19 cellular contexts compared by ENCODE assay signal in genomic region chr3:185831195-185831594, GRCh38. TPM values are rescaled to one million over a fixed set of nuclear protein-coding genes. Genes with fewer than 3 reads are reported as not detected.
DNase-seq lines count a peak whose midpoint lies in the region; TF ChIP-seq lines count a peak whose summit lies in the region.
"Had no signal": no experiment of that assay in that cellular context is flagged by ENCODE, and none has a peak within 500 bp of the region (broad histone marks: within the 10 kb centered on the region; RNA-seq: fewer than 3 reads in every experiment).

No MANE protein-coding gene starts in this region.

- DNase-seq in Caki2 (ENCODE audit: low read depth) (peak; percentile 75), HT-29 (ENCODE audit: low spot score) (peak; percentile 15), foreskin melanocyte (peak; percentile 97), renal cortical epithelial cell (ENCODE audit: low read depth) (peak; percentile 57), T-helper 1 cell (no peak), D341Med (ENCODE audit: low spot score) (no peak), GM13976 (ENCODE audit: low spot score) (no peak)
- DNase-seq: AML-193; C1 segment of cervical spinal cord; CD8-positive, alpha-beta T cell; DMS 273 treated with DMSO at 0.1 percent for 48 hours; GDM1; Kasumi-1; NCI-H187; NCI-H2227 treated with DMSO at 0.1 percent for 48 hours; NCI-H510A; NCI-H748 treated with DMSO at 0.1 percent for 48 hours; NK-92 treated with Interleukin-12 subunit alpha and Interleukin-12 subunit beta, amount 100 ng/mL, for 24 hours; SJCRH30 had no signal

- no peak for TF ChIP-seq CTCF in GM13976 (IDR thresholded peaks at IDR 0.05; ENCODE audit: borderline replicate concordance, control extremely low read depth, extremely low read depth, insufficient read depth, missing control alignments)

- in situ Hi-C loops in Caki2 (cut with HindIII; ENCODE audit: low pct_unique_long_range_greater_than_20kb, low sequenced_read_pairs), result no loop called here
- in situ Hi-C loops in GM13976 (cut with MboI; ENCODE audit: low sequenced_read_pairs, unreplicated experiment), result no loop called here

RNA-seq across cellular contexts. Expression of gene IGF2BP2, which starts 6.4 kb away (rescaled TPM):
- total RNA-seq in Caki2 (2014; rRNA removed; shearing (Covaris generic); ENCODE audit: low replicate concordance), result 23.0 and 27.6 TPM in 2 replicates
- 28.7 and 29.8 TPM in 2 replicates for total RNA-seq in HT-29 (2014; rRNA removed; shearing (Covaris generic))
- total RNA-seq in renal cortical epithelial cell, result 33.5 and 65.1 TPM in 2 replicates
- total RNA-seq: CD8-positive, alpha-beta T cell had no signal

Comparison
In these comparisons a context has a peak if more than half of its experiments do, and no peak if none do; other contexts are left out.
1. DNase-seq: peak in Caki2 (single experiment), HT-29 (single experiment), foreskin melanocyte (single experiment) and renal cortical epithelial cell (single experiment); none in T-helper 1 cell (0 of 5), D341Med (single experiment) and GM13976 (single experiment).